ENCODE assay signal across 11 cellular contexts in the genomic region with DNA sequence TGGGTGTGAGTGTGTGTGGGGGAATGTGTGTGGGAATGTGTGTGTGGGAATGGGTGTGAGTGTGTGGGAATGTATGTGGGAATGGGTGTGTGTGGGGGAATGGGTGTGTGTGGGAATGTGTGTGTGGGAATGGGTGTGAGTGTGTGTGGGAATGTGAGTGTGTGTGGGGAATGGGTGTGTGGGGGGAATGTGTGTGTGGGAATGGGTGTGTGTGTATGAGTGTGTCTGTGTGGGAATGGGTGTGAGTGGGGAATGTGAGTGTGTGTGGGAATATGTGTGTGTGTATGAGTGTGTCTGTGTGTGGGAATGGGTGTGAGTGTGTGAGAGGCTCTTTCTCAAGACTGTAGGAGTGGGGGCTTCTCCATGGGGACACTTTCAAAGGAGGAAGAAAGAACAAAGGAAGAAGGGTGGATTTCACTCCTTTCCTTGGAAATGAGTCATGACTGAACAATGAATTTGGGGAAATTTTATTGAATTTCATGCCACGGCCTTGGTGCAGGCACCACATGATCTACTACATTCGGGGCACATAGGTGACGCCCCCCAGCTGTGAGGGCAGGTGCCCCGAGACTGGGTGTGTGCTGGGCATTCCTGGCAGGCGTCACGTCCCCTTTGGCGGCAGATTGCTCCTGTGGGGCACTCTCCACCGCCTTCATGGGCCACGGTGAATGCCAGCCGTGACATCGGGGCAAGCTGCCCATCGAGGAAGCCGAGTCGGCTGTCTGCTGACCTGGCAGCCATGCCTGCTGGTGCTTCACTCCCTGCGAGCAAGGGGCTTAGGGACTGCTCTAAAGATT.
DNase-seq lines count a peak whose midpoint lies in the region; ATAC-seq and TF ChIP-seq lines count a peak whose summit lies in the region.
"Had no signal": no experiment of that assay in that cellular context is flagged by ENCODE, and none has a peak within 500 bp of the region (broad histone marks: within the 10 kb centered on the region; RNA-seq: fewer than 3 reads in every experiment).

No MANE protein-coding gene starts in this region.

- CTCF ChIA-PET in PC-9 (lab: Charles Lee), result no interaction called here

- no peaks in the 10 kb centered on the region for H4K20me1 ChIP-seq in PC-9 (ENCODE audit: insufficient read depth)
- no peaks in the 10 kb centered on the region for H4K20me1 ChIP-seq in fibroblast of lung (ENCODE audit: control insufficient read depth, extremely low read depth, insufficient read depth, low read length)

- H3K79me2 ChIP-seq in PC-9 (ENCODE audit: low read depth), result no peaks in the 10 kb centered on the region
- H3K79me2 ChIP-seq in fibroblast of lung (ENCODE audit: control insufficient read depth, insufficient read depth, low read length), result no peaks in the 10 kb centered on the region

- H3K4me2 ChIP-seq in PC-9 (peak overlapping the region; percentile 63), fibroblast of lung (ENCODE audit: extremely low read depth, insufficient read depth, low read length) (no peak overlapping the region)

- no peak for ATAC-seq in HG03139 (IDR thresholded peaks at IDR 0.05; ENCODE audit: unreplicated experiment)
- ATAC-seq: T-cell had no signal

- H3K4me3 Mint-ChIP-seq in endothelial cell (ENCODE audit: unreplicated experiment), result no peak overlapping the region

- no TSS peak for BruUV-seq in PC-9 (replicated peaks; lab: Mats Ljungman, UMichigan)

- H3K27me3 ChIP-seq in PC-9 (ENCODE audit: insufficient read depth, low read depth) (no peaks in the 10 kb centered on the region), fibroblast of lung (ENCODE audit: control insufficient read depth, insufficient read depth, low read length) (no peaks in the 10 kb centered on the region), skeletal muscle tissue (ENCODE audit: control insufficient read depth in 3 of 3, insufficient read depth in 3 of 3, low read length in 3 of 3) (peaks cover 0 to 18% (median 3%) of the 10 kb centered on the region in 3 donors)

- H3K27ac ChIP-seq in PC-9, result 0 out of 2 replicates have a peak overlapping the region, but pooled peaks have one; percentile 13
- H3K27ac ChIP-seq in fibroblast of lung (ENCODE audit: insufficient read depth, low read length), result no peak overlapping the region
- H3K27ac ChIP-seq in skeletal muscle tissue (ENCODE audit: low read depth, low read length), result peak overlapping the region; percentile 41
- H3K27ac ChIP-seq: 22Rv1 had no signal

- peaks cover 55% of the 10 kb centered on the region for H3K4me1 ChIP-seq in PC-9 (replicated peaks; ENCODE audit: insufficient read depth)
- peaks cover 9% of the 10 kb centered on the region for H3K4me1 ChIP-seq in fibroblast of lung (ENCODE audit: control insufficient read depth, extremely low read depth, insufficient read depth, low read length)
- peaks cover 5 to 10% (median 10%) of the 10 kb centered on the region in 3 donors for H3K4me1 ChIP-seq in skeletal muscle tissue (ENCODE audit: control insufficient read depth in 3 of 3, insufficient read depth in 3 of 3, low read length in 3 of 3)

- H3K9me2 ChIP-seq in PC-9 (ENCODE audit: insufficient read depth), result no peaks in the 10 kb centered on the region

- H3K4me3 ChIP-seq in PC-9, result peak overlapping the region; percentile 17; the same call in 1 of the 2 replicates
- H3K4me3 ChIP-seq in fibroblast of lung (replicated peaks in 1 of 4; ENCODE audit: control extremely low read depth in 1 of 4, insufficient read depth in 1 of 4, low read depth in 3 of 4, low read length in 4 of 4), result no peak overlapping the region
- H3K4me3 ChIP-seq in skeletal muscle tissue (ENCODE audit: low read length in 3 of 3), result no peak overlapping the region

- H3K9ac ChIP-seq in fibroblast of lung (ENCODE audit: insufficient read depth, low read length) (no peak overlapping the region), skeletal muscle tissue (ENCODE audit: low read depth in 1 of 3, low read length in 3 of 3) (no peak overlapping the region)

- H3K27ac Mint-ChIP-seq in endothelial cell (ENCODE audit: unreplicated experiment), result no peak overlapping the region

- H3K9me3 Mint-ChIP-seq in endothelial cell (ENCODE audit: unreplicated experiment), result no peaks in the 10 kb centered on the region
- H3K9me3 Mint-ChIP-seq: T-cell had no signal

- H3F3A ChIP-seq in PC-9 (ENCODE audit: insufficient read depth, low read depth), result peaks cover 26% of the 10 kb centered on the region

- no peak for TF ChIP-seq CTCF in PC-9 (conservative IDR thresholded peaks at IDR 0.05)
- no peak for TF ChIP-seq CTCF in fibroblast of lung (conservative IDR thresholded peaks at IDR 0.05 in 1 of 2, IDR thresholded peaks at IDR 0.05 in 1 of 2; ENCODE audit: low read depth in 1 of 2, low read length in 2 of 2)
- no peak for TF ChIP-seq CTCF in endothelial cell (IDR thresholded peaks at IDR 0.05; ENCODE audit: unreplicated experiment)

- DNase-seq in DMS 273 (lab: John Stamatoyannopoulos, UW; ENCODE audit: unreplicated experiment), result peak; percentile 26
- no peak for DNase-seq in DMS 273 treated with DMSO at 0.1 percent for 48 hours (lab: John Stamatoyannopoulos, UW)
- DNase-seq in PC-9, result peak; percentile 62 to 73
- DNase-seq in fibroblast of lung (ENCODE audit: low read depth in 2 of 2), result peak; percentile 28 to 51
- DNase-seq in endothelial cell (ENCODE audit: low spot score), result no peak
- no peak for DNase-seq in HT-29 (ENCODE audit: low spot score)
- DNase-seq: activated T-cell treated with anti-CD3 and anti-CD28 coated beads for 4 hours, T-cell had no signal

- H3K4me1 Mint-ChIP-seq in endothelial cell (ENCODE audit: unreplicated experiment), result peaks cover 10% of the 10 kb centered on the region

- H3K36me3 Mint-ChIP-seq in endothelial cell (ENCODE audit: low read depth, unreplicated experiment), result peaks cover 10% of the 10 kb centered on the region
- H3K36me3 Mint-ChIP-seq: T-cell had no signal

- peaks cover 12% of the 10 kb centered on the region for H3K27me3 Mint-ChIP-seq in endothelial cell (ENCODE audit: unreplicated experiment)
- H3K27me3 Mint-ChIP-seq: T-cell had no signal

- POLR2A ChIA-PET in PC-9 (lab: Charles Lee; ENCODE audit: unreplicated experiment), result no interaction called here

- intact Hi-C loops in PC-9 (cut with micrococcal nuclease; ENCODE audit: unreplicated experiment), result loop anchor here (1.0 to 5.0 kb wide), 2 partner anchors 88 to 207 kb away; partner anchors contain the start of genes INSIG1 and PAXIP1

- no peaks in the 10 kb centered on the region for H3K9me3 ChIP-seq in PC-9 (ENCODE audit: insufficient read depth, low read depth)
- H3K9me3 ChIP-seq in fibroblast of lung (ENCODE audit: control insufficient read depth, insufficient read depth, low read depth, low read length), result no peaks in the 10 kb centered on the region
- no peaks in the 10 kb centered on the region for H3K9me3 ChIP-seq in skeletal muscle tissue (ENCODE audit: control insufficient read depth in 3 of 3, low read length in 3 of 3)

- H3K36me3 ChIP-seq in PC-9 (ENCODE audit: low read depth), result no peaks in the 10 kb centered on the region
- no peaks in the 10 kb centered on the region for H3K36me3 ChIP-seq in fibroblast of lung (ENCODE audit: control insufficient read depth, insufficient read depth, low read length)
- no peaks in the 10 kb centered on the region for H3K36me3 ChIP-seq in skeletal muscle tissue (ENCODE audit: control insufficient read depth in 3 of 3, insufficient read depth in 3 of 3, low read length in 3 of 3)

- H2AFZ ChIP-seq in PC-9 (peak overlapping the region; percentile 39; the same call in 1 of the 2 replicates), fibroblast of lung (ENCODE audit: low read length) (no peak overlapping the region)

Comparison
In these comparisons a context has a peak if more than half of its experiments do, and no peak if none do; other contexts are left out.
1. DNase-seq: peak in DMS 273 (single experiment), PC-9 (2 of 2) and fibroblast of lung (2 of 2); none in DMS 273 treated with DMSO at 0.1 percent for 48 hours (single experiment), endothelial cell (single experiment) and HT-29 (single experiment).